Comparison of ENCODE assay signal across 25 cellular contexts in the genomic region with DNA sequence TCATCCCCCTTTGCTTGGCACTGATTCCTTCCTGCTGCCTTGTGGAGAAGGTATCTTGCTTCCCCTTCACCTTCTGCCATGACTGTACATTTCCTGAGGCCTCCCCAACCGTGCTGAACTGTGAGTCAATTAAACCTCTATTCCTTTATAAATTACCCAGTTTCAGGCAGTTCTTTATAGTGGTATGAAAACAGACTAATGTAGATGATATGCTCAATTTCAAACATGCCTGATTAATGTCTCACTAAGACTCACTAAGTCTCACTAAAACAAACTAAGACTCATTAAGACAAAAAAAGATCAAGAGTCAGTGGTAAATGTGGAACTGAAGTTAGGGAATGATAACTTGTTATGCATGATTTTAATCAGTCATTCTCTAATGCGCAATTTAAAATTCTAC.
DNase-seq lines count a peak whose midpoint lies in the region; ATAC-seq and TF ChIP-seq lines count a peak whose summit lies in the region.
"Had no signal": no experiment of that assay in that cellular context is flagged by ENCODE, and none has a peak within 500 bp of the region (broad histone marks: within the 10 kb centered on the region; RNA-seq: fewer than 3 reads in every experiment).

No MANE protein-coding gene starts in this region.

- CTCF ChIA-PET in IMR-90 (lab: Yijun Ruan, JAX) = no interaction called here

- peak overlapping the region; percentile 8; the same call in 1 of the 2 replicates for H3K4ac ChIP-seq in IMR-90 (ENCODE audit: low read depth, low read length)

- peaks cover 0 to 3% of the 10 kb centered on the region in 2 experiments; a peak in 1 of 4 replicates for H3K79me1 ChIP-seq in IMR-90 (ENCODE audit: low read depth in 1 of 2, low read length in 2 of 2)

- 24% methylated on average over 2 of the region's 2 CpGs for WGBS in GM23248 (ENCODE audit: low coverage in 1 of 2, low lambda C conversion rate in 2 of 2, missing lambda C conversion rate in 2 of 2), 2 experiments
- no CpG with 5 or more reads among the region's 2 CpGs for WGBS in IMR-90 (ENCODE audit: extremely low coverage in 2 of 2, insufficient read length in 1 of 2), 2 experiments

- H2AFZ ChIP-seq in GM23248 = no peak overlapping the region
- no peak overlapping the region for H2AFZ ChIP-seq in IMR-90 (replicated peaks; ENCODE audit: low read length, poor library complexity)

- peaks cover 27% of the 10 kb centered on the region for H3K4me1 ChIP-seq in GM23248 (ENCODE audit: insufficient read depth)
- H3K4me1 ChIP-seq in IMR-90 (ENCODE audit: control insufficient read depth, insufficient read depth, low read length) = peaks cover 6% of the 10 kb centered on the region
- H3K4me1 ChIP-seq: BLaER1 had no signal

- H3K4me2 ChIP-seq in GM23248 (ENCODE audit: unreplicated experiment) (no peak overlapping the region), IMR-90 (ENCODE audit: low read depth, low read length) (no peak overlapping the region; the same call in 1 of the 2 replicates)
- H3K4me2 ChIP-seq: BLaER1, SK-N-SH had no signal

- H3K36me3 ChIP-seq in GM23248 (ENCODE audit: low read depth) (0 out of 2 replicates have a peak, but pooled peaks cover 4% of the 10 kb centered on the region), IMR-90 (ENCODE audit: control insufficient read depth, insufficient read depth, low read length) (no peaks in the 10 kb centered on the region; the same call in 1 of the 2 replicates)
- H3K36me3 ChIP-seq: BLaER1 had no signal

- no peak overlapping the region for H3K27ac Mint-ChIP-seq in activated T-cell treated with anti-CD3 and anti-CD28 coated beads, Interleukin-2, amount 50 U/mL, for 24 hours
- H3K27ac Mint-ChIP-seq: CD4-positive, CD25-positive, alpha-beta regulatory T cell had no signal

- H4K20me1 ChIP-seq in GM23248 (ENCODE audit: insufficient read depth) (no peaks in the 10 kb centered on the region), IMR-90 (ENCODE audit: insufficient read depth, low read length) (no peaks in the 10 kb centered on the region)
- H4K20me1 ChIP-seq: BLaER1 had no signal

- dilution Hi-C loops in IMR-90 (cut with HindIII; ENCODE audit: low sequenced_read_pairs, unreplicated experiment) = no loop called here

- TF ChIP-seq POLR2A in IMR-90 (IDR thresholded peaks at IDR 0.05; ENCODE audit: low read depth, low read length) = no peak

- H3K9me3 Mint-ChIP-seq in activated T-cell treated with anti-CD3 and anti-CD28 coated beads, Interleukin-2, amount 50 U/mL, for 24 hours = no peaks in the 10 kb centered on the region

- no peak for TF ChIP-seq RAD21 in IMR-90 (IDR thresholded peaks at IDR 0.05; ENCODE audit: low read length)

- BruUV-seq in IMR-90 (replicated peaks; lab: Mats Ljungman, UMichigan) = no TSS peak

- no peak overlapping the region for H3K4me3 Mint-ChIP-seq in activated T-cell treated with anti-CD3 and anti-CD28 coated beads, Interleukin-2, amount 50 U/mL, for 24 hours
- H3K4me3 Mint-ChIP-seq: CD4-positive, CD25-positive, alpha-beta regulatory T cell had no signal

- ATAC-seq in IMR-90 (ENCODE audit: low read depth) (peak; percentile 61), omental fat pad (ENCODE audit: low FRiP score) (no peak)

- no peak overlapping the region for H4K91ac ChIP-seq in IMR-90 (ENCODE audit: insufficient read depth, low read depth, low read length)

- H2BK5ac ChIP-seq in IMR-90 (ENCODE audit: low read depth, low read length, poor library complexity, severe bottlenecking) = peak overlapping the region; percentile 73

- no peak overlapping the region for H3K4me3 ChIP-seq in AG10803 (ENCODE audit: low read length)
- no peak overlapping the region for H3K4me3 ChIP-seq in GM23248
- H3K4me3 ChIP-seq in IMR-90 (ENCODE audit: insufficient read depth, low read depth, low read length) = no peak overlapping the region
- H3K4me3 ChIP-seq in fibroblast of mammary gland (ENCODE audit: control insufficient read depth, low read depth, low read length) = no peak overlapping the region
- H3K4me3 ChIP-seq: BLaER1 had no signal

- H3K79me2 ChIP-seq in GM23248 (ENCODE audit: insufficient read depth) = 0 out of 2 replicates have a peak, but pooled peaks cover 3% of the 10 kb centered on the region

- H2BK15ac ChIP-seq in IMR-90 (ENCODE audit: low read depth, low read length) = no peak overlapping the region

- no peaks in the 10 kb centered on the region for H3K27me3 ChIP-seq in GM23248 (replicated peaks; ENCODE audit: insufficient read depth)
- H3K27me3 ChIP-seq in IMR-90 (ENCODE audit: control insufficient read depth, insufficient read depth, low read length) = no peaks in the 10 kb centered on the region
- H3K27me3 ChIP-seq: BLaER1 had no signal

- intact Hi-C loops in IMR-90 (cut with micrococcal nuclease) = no loop called here

- H2AK5ac ChIP-seq in IMR-90 (ENCODE audit: low read depth, low read length) = peak overlapping the region; percentile 66

- peaks cover 18% of the 10 kb centered on the region for H3F3A ChIP-seq in GM23248 (ENCODE audit: insufficient read depth)

- H4K5ac ChIP-seq in IMR-90 (ENCODE audit: low read depth, low read length) = peak overlapping the region; percentile 81; the same call in 1 of the 2 replicates

- H3K9me3 ChIP-seq in GM23248 (ENCODE audit: low read depth) = no peaks in the 10 kb centered on the region
- H3K9me3 ChIP-seq in IMR-90 (ENCODE audit: control insufficient read depth, insufficient read depth, low read length) = no peaks in the 10 kb centered on the region
- H3K9me3 ChIP-seq: BLaER1, SK-N-SH had no signal

- H3K27ac ChIP-seq in GM23248 (no peak overlapping the region), IMR-90 (ENCODE audit: insufficient read depth, low read length) (no peak overlapping the region)
- H3K27ac ChIP-seq: BLaER1 had no signal

- peaks cover 7% of the 10 kb centered on the region for H3K9me1 ChIP-seq in IMR-90 (ENCODE audit: insufficient read depth, low read length)

- no peak overlapping the region for H4K8ac ChIP-seq in IMR-90 (ENCODE audit: low read depth in 2 of 2, low read length in 2 of 2)

- H3K4me1 Mint-ChIP-seq in activated T-cell treated with anti-CD3 and anti-CD28 coated beads, Interleukin-2, amount 50 U/mL, for 24 hours (ENCODE audit: low read depth) = no peaks in the 10 kb centered on the region
- H3K4me1 Mint-ChIP-seq: CD4-positive, CD25-positive, alpha-beta regulatory T cell had no signal

- H3K23ac ChIP-seq in IMR-90 (ENCODE audit: low read depth, low read length) = no peak overlapping the region

- H3K56ac ChIP-seq in IMR-90 (ENCODE audit: extremely low read depth, insufficient read depth, low read length) = no peak overlapping the region

- in situ Hi-C loops in GM23248 (cut with MboI) (no loop called here), IMR-90 (cut with MboI; ENCODE audit: low sequenced_read_pairs) (no loop called here)

- peaks cover 3% of the 10 kb centered on the region for H3K27me3 Mint-ChIP-seq in activated T-cell treated with anti-CD3 and anti-CD28 coated beads, Interleukin-2, amount 50 U/mL, for 24 hours
- H3K27me3 Mint-ChIP-seq: CD4-positive, CD25-positive, alpha-beta regulatory T cell had no signal

- no peak for TF ChIP-seq CTCF in AG10803 (conservative IDR thresholded peaks at IDR 0.05; ENCODE audit: low read length)
- no peak for TF ChIP-seq CTCF in IMR-90 (conservative IDR thresholded peaks at IDR 0.05; ENCODE audit: low read depth, low read length)
- no peak for TF ChIP-seq CTCF in fibroblast of mammary gland (conservative IDR thresholded peaks at IDR 0.05; ENCODE audit: control insufficient read depth, insufficient read depth, low read depth, low read length)
- TF ChIP-seq CTCF in omental fat pad (IDR thresholded peaks at IDR 0.05) = no peak

- H2AK9ac ChIP-seq in IMR-90 (replicated peaks; ENCODE audit: low read depth, low read length, poor library complexity) = no peak overlapping the region

- DNase-seq in AG10803 (ENCODE audit: low read depth) (peak; percentile 10), GM23248 (peak; percentile 37), IMR-90 (peak; percentile 66), fibroblast of mammary gland (ENCODE audit: low read depth) (peak; percentile 16), omental fat pad (ENCODE audit: low spot score) (no peak), inferior parietal cortex (ENCODE audit: extremely low spot score) (no peak), NCI-H1417 (lab: John Stamatoyannopoulos, UW) (no peak)
- no peak for DNase-seq in activated T-cell treated with anti-CD3 and anti-CD28 coated beads, Interleukin-2, amount 50 U/mL, for 24 hours
- DNase-seq: 8988T; ACHN; CD4-positive, CD25-positive, alpha-beta regulatory T cell; DMS153; DND-41; H7; Kasumi-1; MV-4-11; NCI-H1105; NCI-H146; NCI-H1930; NCI-H2107; NCI-H524; NCI-H748 treated with DMSO at 0.1 percent for 48 hours; SK-N-SH; SW 1271 had no signal

- H3K36me3 Mint-ChIP-seq in activated T-cell treated with anti-CD3 and anti-CD28 coated beads, Interleukin-2, amount 50 U/mL, for 24 hours (ENCODE audit: low read depth) = no peaks in the 10 kb centered on the region

- POLR2A ChIA-PET in IMR-90 (lab: Charles Lee; ENCODE audit: unreplicated experiment) = no interaction called here

- H2BK20ac ChIP-seq in IMR-90 (ENCODE audit: low read depth, low read length) = no peak overlapping the region

- H3K9me2 ChIP-seq in GM23248 (ENCODE audit: insufficient read depth) = no peaks in the 10 kb centered on the region
- H3K9me2 ChIP-seq: SK-N-SH had no signal

- H2BK120ac ChIP-seq in IMR-90 (ENCODE audit: low read depth, low read length) = no peak overlapping the region

- no peak overlapping the region; the same call in 1 of the 2 replicates for H3K18ac ChIP-seq in IMR-90 (ENCODE audit: low read depth, low read length)

- H3K14ac ChIP-seq in IMR-90 (replicated peaks; ENCODE audit: low read depth, low read length) = no peak overlapping the region

- no peak overlapping the region for H3K9ac ChIP-seq in GM23248
- no peak overlapping the region for H3K9ac ChIP-seq in IMR-90 (ENCODE audit: low read depth, low read length)
- H3K9ac ChIP-seq: BLaER1, SK-N-SH had no signal

TF ChIP-seq in IMR-90, 13 proteins besides CTCF, POLR2A, EP300 and RAD21:
- no peak for TF ChIP-seq MAFK (IDR thresholded peaks at IDR 0.05; ENCODE audit: low read depth, low read length)

Comparison
In these comparisons a context has a peak if more than half of its experiments do, and no peak if none do; other contexts are left out.
1. DNase-seq: peak in AG10803 (single experiment), GM23248 (single experiment), IMR-90 (single experiment) and fibroblast of mammary gland (single experiment); none in omental fat pad (single experiment), inferior parietal cortex (single experiment), activated T-cell treated with anti-CD3 and anti-CD28 coated beads, Interleukin-2, amount 50 U/mL, for 24 hours (single experiment) and NCI-H1417 (0 of 3).